In the genomic region with DNA sequence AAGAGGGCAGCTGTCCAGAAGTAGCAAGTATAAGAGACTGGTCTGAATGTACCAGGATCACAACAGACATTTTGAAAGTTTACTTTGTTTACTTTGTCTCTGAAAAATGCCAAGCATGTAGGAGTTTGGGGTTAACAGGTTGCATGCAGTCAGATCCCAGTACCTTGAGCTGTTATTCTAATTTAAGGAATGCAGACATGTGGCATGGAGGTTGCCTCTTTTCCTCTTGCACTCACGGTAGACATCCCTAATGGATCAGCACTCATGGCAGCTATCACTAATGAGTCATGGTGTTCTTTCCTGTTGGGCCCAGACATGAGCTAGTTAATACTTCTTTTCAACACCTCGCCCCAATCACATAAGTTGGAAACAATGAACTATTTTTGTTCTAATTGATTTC, we compare ENCODE assay signal across 20 cellular contexts.
DNase-seq lines count a peak whose midpoint lies in the region; ATAC-seq and TF ChIP-seq lines count a peak whose summit lies in the region.
"Had no signal": no experiment of that assay in that cellular context is flagged by ENCODE, and none has a peak within 500 bp of the region (broad histone marks: within the 10 kb centered on the region; RNA-seq: fewer than 3 reads in every experiment).

No MANE protein-coding gene starts in this region.

- TF ChIP-seq CTCF in AG10803 (conservative IDR thresholded peaks at IDR 0.05; ENCODE audit: low read length) (no peak), PC-9 (conservative IDR thresholded peaks at IDR 0.05) (no peak), coronary artery (IDR thresholded peaks at IDR 0.05) (no peak), glutamatergic neuron (IDR thresholded peaks at IDR 0.05; ENCODE audit: partially characterized antibody, unreplicated experiment) (no peak)

- H3K4me2 ChIP-seq in PC-9 (peak overlapping the region; percentile 68; the same call in 1 of the 2 replicates), mesendoderm (ENCODE audit: low read length) (no peak overlapping the region)
- H3K4me2 ChIP-seq: neural progenitor cell had no signal

- POLR2A ChIA-PET in PC-9 (lab: Charles Lee; ENCODE audit: unreplicated experiment) = interaction anchor here (0.7 to 1.2 kb wide), 3 partner anchors 29 to 70 kb away, joined by 3 to 11 read pairs (median 3); no protein-coding TSS in a partner anchor

- peaks cover 27% of the 10 kb centered on the region for H3K79me2 ChIP-seq in PC-9 (ENCODE audit: low read depth)
- H3K79me2 ChIP-seq in mesendoderm (ENCODE audit: control insufficient read depth, insufficient read depth, low read length) = no peaks in the 10 kb centered on the region

- H3K4me3 ChIP-seq in AG10803 (ENCODE audit: low read length) (no peak overlapping the region), PC-9 (no peak overlapping the region), coronary artery (no peak overlapping the region), mesendoderm (ENCODE audit: low read length) (no peak overlapping the region)
- H3K4me3 ChIP-seq: esophagus muscularis mucosa, lung, neural progenitor cell, upper lobe of right lung had no signal

- no peak overlapping the region for H2BK120ac ChIP-seq in mesendoderm (ENCODE audit: low read depth, low read length)

- no peak overlapping the region for H3K4ac ChIP-seq in mesendoderm (ENCODE audit: low read depth, low read length)

- peaks cover 2% of the 10 kb centered on the region for H3K27me3 Mint-ChIP-seq in glutamatergic neuron (ENCODE audit: unreplicated experiment)

- H3K27ac ChIP-seq in PC-9 (peak overlapping the region; percentile 91), coronary artery (peak overlapping the region; percentile 93 to 95), mesendoderm (ENCODE audit: low read depth, low read length) (no peak overlapping the region)
- H3K27ac ChIP-seq: neural progenitor cell, upper lobe of right lung had no signal

- H3K27me3 ChIP-seq in PC-9 (ENCODE audit: insufficient read depth, low read depth) = no peaks in the 10 kb centered on the region
- H3K27me3 ChIP-seq in mesendoderm (ENCODE audit: insufficient read depth, low read length, poor library complexity) = no peaks in the 10 kb centered on the region
- H3K27me3 ChIP-seq: esophagus muscularis mucosa, neural progenitor cell, upper lobe of right lung had no signal

- no peak overlapping the region for H3K23ac ChIP-seq in mesendoderm (ENCODE audit: low read length)

- no TSS peak for BruUV-seq in PC-9 (replicated peaks; lab: Mats Ljungman, UMichigan)

- no peak overlapping the region for H3K56ac ChIP-seq in mesendoderm (ENCODE audit: low read length)

- H3K4me1 ChIP-seq in PC-9 (replicated peaks; ENCODE audit: insufficient read depth) (peaks cover 58% of the 10 kb centered on the region), mesendoderm (ENCODE audit: control insufficient read depth, low read depth, low read length) (peaks cover 29% of the 10 kb centered on the region)

- peaks cover 3% of the 10 kb centered on the region for H3K9me3 Mint-ChIP-seq in glutamatergic neuron (ENCODE audit: unreplicated experiment)
- H3K9me3 Mint-ChIP-seq: neural progenitor cell had no signal

- H3F3A ChIP-seq in PC-9 (ENCODE audit: insufficient read depth, low read depth) = peaks cover 36% of the 10 kb centered on the region

- no peak overlapping the region for H2BK15ac ChIP-seq in mesendoderm (replicated peaks; ENCODE audit: low read depth)

- H3K79me1 ChIP-seq in mesendoderm (ENCODE audit: low read length) = no peaks in the 10 kb centered on the region

- H3K4me3 Mint-ChIP-seq in glutamatergic neuron (ENCODE audit: unreplicated experiment) = no peak overlapping the region
- H3K4me3 Mint-ChIP-seq: activated CD4-positive, alpha-beta T cell treated with anti-CD3 and anti-CD28 coated beads for 36 hours; activated naive CD8-positive, alpha-beta T cell; neural progenitor cell had no signal

- H4K20me1 ChIP-seq in PC-9 (ENCODE audit: insufficient read depth) = no peaks in the 10 kb centered on the region

- CTCF ChIA-PET in PC-9 (lab: Charles Lee) = interaction anchor here (0.6 kb wide), 1 partner anchor 53 kb away, joined by 7 read pairs; no protein-coding TSS in a partner anchor

- DNase-seq in AG10803 (ENCODE audit: low read depth) = peak; percentile 29
- DNase-seq in PC-9 = peak in 1 of 2 experiments; percentile 61
- DNase-seq in coronary artery (ENCODE audit: low spot score) = no peak
- DNase-seq in mesendoderm = peak; percentile 84
- no peak for DNase-seq in glutamatergic neuron
- DNase-seq in NCI-H1930 (lab: John Stamatoyannopoulos, UW) = no peak
- DNase-seq in DMS153 (lab: John Stamatoyannopoulos, UW) = no peak
- DNase-seq: activated CD4-positive, alpha-beta T cell treated with anti-CD3 and anti-CD28 coated beads for 36 hours; activated T-cell treated with anti-CD3 and anti-CD28 coated beads for 4 hours; COR-L47; NCI-H774; right cardiac atrium; stimulated activated CD4-positive, alpha-beta T cell treated with anti-CD3 and anti-CD28 coated beads, Interleukin-4, amount 100 ng/mL, for 1 hour; T-helper 2 cell; upper lobe of right lung had no signal

- ATAC-seq in HG02642 (IDR thresholded peaks at IDR 0.05; ENCODE audit: poor library complexity, unreplicated experiment) = no peak
- ATAC-seq: activated CD4-positive, alpha-beta T cell treated with anti-CD3 and anti-CD28 coated beads for 36 hours; right cardiac atrium; upper lobe of right lung had no signal

- H3K27ac Mint-ChIP-seq in glutamatergic neuron (ENCODE audit: unreplicated experiment) = no peak overlapping the region
- H3K27ac Mint-ChIP-seq: activated CD4-positive, alpha-beta T cell treated with anti-CD3 and anti-CD28 coated beads for 36 hours; activated naive CD8-positive, alpha-beta T cell; neural progenitor cell had no signal

- H3K36me3 ChIP-seq in PC-9 (ENCODE audit: low read depth) (no peaks in the 10 kb centered on the region; the same call in 1 of the 2 replicates), mesendoderm (ENCODE audit: control insufficient read depth, insufficient read depth, low read length) (no peaks in the 10 kb centered on the region)
- H3K36me3 ChIP-seq: esophagus muscularis mucosa, neural progenitor cell, upper lobe of right lung had no signal

- H2AFZ ChIP-seq in PC-9 = no peak overlapping the region
- H2AFZ ChIP-seq: neural progenitor cell had no signal

- no peak overlapping the region for H4K8ac ChIP-seq in mesendoderm (ENCODE audit: low read depth, low read length)

- H3K9me2 ChIP-seq in PC-9 (ENCODE audit: insufficient read depth) = no peaks in the 10 kb centered on the region

- H2AK5ac ChIP-seq in mesendoderm (ENCODE audit: low read length) = no peak overlapping the region

- H3K4me1 Mint-ChIP-seq in glutamatergic neuron (ENCODE audit: low read depth, unreplicated experiment) = peaks cover 10% of the 10 kb centered on the region

- H3K36me3 Mint-ChIP-seq in glutamatergic neuron (ENCODE audit: unreplicated experiment) = no peaks in the 10 kb centered on the region
- H3K36me3 Mint-ChIP-seq: activated naive CD8-positive, alpha-beta T cell had no signal

- intact Hi-C loops in PC-9 (cut with micrococcal nuclease; ENCODE audit: unreplicated experiment) = no loop called here

- H3K9ac ChIP-seq in mesendoderm (ENCODE audit: low read length) = no peak overlapping the region
- H3K9ac ChIP-seq: neural progenitor cell had no signal

- H3K18ac ChIP-seq in mesendoderm (ENCODE audit: low read length) = no peak overlapping the region

- H2BK5ac ChIP-seq in mesendoderm (ENCODE audit: low read length) = no peak overlapping the region

- WGBS in mesendoderm (ENCODE audit: extremely low coverage, insufficient coverage, low lambda C conversion rate) = no CpG with 5 or more reads among the region's 2 CpGs

- H4K5ac ChIP-seq in mesendoderm (ENCODE audit: low read length) = no peak overlapping the region

- H3K9me3 ChIP-seq in PC-9 (ENCODE audit: insufficient read depth, low read depth) = no peaks in the 10 kb centered on the region
- H3K9me3 ChIP-seq: esophagus muscularis mucosa, upper lobe of right lung had no signal

Comparison
In these comparisons a context has a peak if more than half of its experiments do, and no peak if none do; other contexts are left out.
1. DNase-seq: peak in AG10803 (single experiment) and mesendoderm (single experiment); none in coronary artery (single experiment), glutamatergic neuron (single experiment), NCI-H1930 (0 of 2) and DMS153 (single experiment).